ENCODE assay signal across 1 cellular context in the genomic region with DNA sequence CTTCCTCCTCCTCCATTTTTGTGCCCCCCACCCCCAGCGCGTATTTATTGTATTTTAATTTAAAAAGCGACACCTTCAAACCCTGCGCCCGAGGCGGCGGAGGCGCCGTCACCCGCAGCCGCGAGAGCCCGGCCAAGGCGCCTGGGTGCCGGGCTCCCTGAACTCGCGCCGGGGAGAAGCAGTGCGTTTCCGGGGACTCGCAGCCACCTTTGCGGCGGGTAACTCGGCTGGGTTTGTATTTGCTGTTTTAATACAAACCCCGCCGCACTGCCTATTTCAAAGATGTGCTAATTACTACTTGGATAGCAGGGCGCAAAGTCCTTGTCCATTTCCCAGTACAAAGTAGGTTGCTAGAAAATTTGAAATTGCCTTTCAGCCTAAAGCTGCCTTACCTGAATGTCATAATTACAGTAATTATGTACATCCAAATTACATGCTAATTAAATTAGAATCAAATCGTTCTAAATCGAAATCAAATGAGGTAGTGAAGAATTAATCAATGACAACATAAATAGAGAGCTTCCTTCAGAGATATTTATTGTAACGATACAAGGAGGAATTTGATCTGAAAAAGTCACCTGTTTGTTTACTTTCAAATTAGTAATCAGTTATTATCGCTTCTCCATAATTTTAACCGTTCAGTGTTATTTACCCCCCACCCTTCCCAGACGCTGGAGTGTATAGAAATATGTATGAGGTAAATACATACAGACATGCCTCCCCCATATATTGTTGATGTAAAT.
TF ChIP-seq lines count a peak whose summit lies in the region.

No MANE protein-coding gene starts in this region.

TF ChIP-seq in K562, 482 proteins besides CTCF, POLR2A, EP300 and RAD21 (continued from another document):
- TF ChIP-seq, protein P1, sequence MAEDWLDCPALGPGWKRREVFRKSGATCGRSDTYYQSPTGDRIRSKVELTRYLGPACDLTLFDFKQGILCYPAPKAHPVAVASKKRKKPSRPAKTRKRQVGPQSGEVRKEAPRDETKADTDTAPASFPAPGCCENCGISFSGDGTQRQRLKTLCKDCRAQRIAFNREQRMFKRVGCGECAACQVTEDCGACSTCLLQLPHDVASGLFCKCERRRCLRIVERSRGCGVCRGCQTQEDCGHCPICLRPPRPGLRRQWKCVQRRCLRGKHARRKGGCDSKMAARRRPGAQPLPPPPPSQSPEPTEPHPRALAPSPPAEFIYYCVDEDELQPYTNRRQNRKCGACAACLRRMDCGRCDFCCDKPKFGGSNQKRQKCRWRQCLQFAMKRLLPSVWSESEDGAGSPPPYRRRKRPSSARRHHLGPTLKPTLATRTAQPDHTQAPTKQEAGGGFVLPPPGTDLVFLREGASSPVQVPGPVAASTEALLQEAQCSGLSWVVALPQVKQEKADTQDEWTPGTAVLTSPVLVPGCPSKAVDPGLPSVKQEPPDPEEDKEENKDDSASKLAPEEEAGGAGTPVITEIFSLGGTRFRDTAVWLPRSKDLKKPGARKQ (CRISPR knock-in tag; IDR thresholded peaks at IDR 0.05) = no peak
- peak; percentile 91 for TF ChIP-seq CBX2 (IDR thresholded peaks at IDR 0.05; ENCODE audit: insufficient read depth, low read length, poor library complexity, severe bottlenecking)
